ENCODE assay signal across 11 cellular contexts in genomic region chr21:33546076-33546475, GRCh38. TPM values are rescaled to one million over a fixed set of nuclear protein-coding genes. Genes with fewer than 3 reads are reported as not detected.
A peak's percentile ranks its signal among the peaks of the same experiment; 100 is the strongest.
DNase-seq lines count a peak whose midpoint lies in the region; ATAC-seq and TF ChIP-seq lines count a peak whose summit lies in the region.
"Had no signal": no experiment of that assay in that cellular context is flagged by ENCODE, and none has a peak within 500 bp of the region (broad histone marks: within the 10 kb centered on the region; RNA-seq: fewer than 3 reads in every experiment).

No MANE protein-coding gene starts in this region.

- CTCF ChIA-PET in PC-9 (lab: Charles Lee) = no interaction called here

- no peak for TF ChIP-seq POLR2A in sigmoid colon (IDR thresholded peaks at IDR 0.05)

- POLR2A ChIA-PET in PC-9 (lab: Charles Lee; ENCODE audit: unreplicated experiment) = no interaction called here

- peak overlapping the region; percentile 86 for H3K27ac Mint-ChIP-seq in activated T-cell treated with anti-CD3 and anti-CD28 coated beads, Interleukin-2, amount 50 U/mL, for 72 hours
- H3K27ac Mint-ChIP-seq in endodermal cell = no peak overlapping the region

- H3K9ac ChIP-seq in endodermal cell (ENCODE audit: extremely low read depth, low read length, poor library complexity, severe bottlenecking) (no peak overlapping the region), smooth muscle cell (ENCODE audit: low read depth) (no peak overlapping the region)

- H3K36me3 ChIP-seq in PC-9 (ENCODE audit: low read depth) (peaks cover 18% of the 10 kb centered on the region), endodermal cell (ENCODE audit: control insufficient read depth, insufficient read depth, low read length) (peaks cover 53% of the 10 kb centered on the region), smooth muscle cell (ENCODE audit: low read depth) (peaks cover 12% of the 10 kb centered on the region), sigmoid colon (peaks cover 15 to 49% (median 25%) of the 10 kb centered on the region in 4 donors)

- DNase-seq in activated T-cell treated with anti-CD3 and anti-CD28 coated beads, Interleukin-2, amount 50 U/mL, for 72 hours = no peak
- DNase-seq in activated T-cell treated with anti-CD3 and anti-CD28 coated beads for 4 hours = no peak
- DNase-seq in PC-9 = no peak
- no peak for DNase-seq in endodermal cell
- no peak for DNase-seq in smooth muscle cell (lab: John Stamatoyannopoulos, UW; ENCODE audit: unreplicated experiment)
- no peak for DNase-seq in glomerular visceral epithelial cell (ENCODE audit: extremely low spot score)
- DNase-seq in sigmoid colon = no peak
- DNase-seq: central memory CD4-positive, alpha-beta T cell; esophagus squamous epithelium had no signal

- H3K4me1 ChIP-seq in PC-9 (replicated peaks; ENCODE audit: insufficient read depth) (peaks cover 19% of the 10 kb centered on the region), endodermal cell (ENCODE audit: control insufficient read depth, insufficient read depth, low read length) (no peaks in the 10 kb centered on the region), smooth muscle cell (ENCODE audit: low read depth) (peaks cover 24% of the 10 kb centered on the region), sigmoid colon (peaks cover 0 to 42% (median 33%) of the 10 kb centered on the region in 4 donors)

- ATAC-seq in activated T-cell treated with anti-CD3 and anti-CD28 coated beads, Interleukin-2, amount 50 U/mL, for 72 hours (replicated peaks in 1 of 2) = no peak
- no peak for ATAC-seq in GM19324 (IDR thresholded peaks at IDR 0.05; ENCODE audit: low FRiP score, unreplicated experiment)

- peaks cover 38% of the 10 kb centered on the region for H3K4me1 Mint-ChIP-seq in activated T-cell treated with anti-CD3 and anti-CD28 coated beads, Interleukin-2, amount 50 U/mL, for 72 hours (ENCODE audit: low read depth)
- H3K4me1 Mint-ChIP-seq in endodermal cell = peaks cover 3% of the 10 kb centered on the region

- TF ChIP-seq CTCF in PC-9 (conservative IDR thresholded peaks at IDR 0.05) = no peak
- TF ChIP-seq CTCF in endodermal cell (conservative IDR thresholded peaks at IDR 0.05) = no peak
- no peak for TF ChIP-seq CTCF in smooth muscle cell (IDR thresholded peaks at IDR 0.05; ENCODE audit: borderline replicate concordance, insufficient read depth, poor library complexity, severe bottlenecking)
- no peak for TF ChIP-seq CTCF in sigmoid colon (IDR thresholded peaks at IDR 0.05)

- H3K4me3 Mint-ChIP-seq in activated T-cell treated with anti-CD3 and anti-CD28 coated beads, Interleukin-2, amount 50 U/mL, for 72 hours = peak overlapping the region; percentile 62 to 96
- H3K4me3 Mint-ChIP-seq in endodermal cell = no peak overlapping the region

- H3K36me3 Mint-ChIP-seq in activated T-cell treated with anti-CD3 and anti-CD28 coated beads, Interleukin-2, amount 50 U/mL, for 72 hours (ENCODE audit: insufficient read depth in 2 of 2) = peaks cover 17 to 56% of the 10 kb centered on the region in 2 donors
- peaks cover 46% of the 10 kb centered on the region for H3K36me3 Mint-ChIP-seq in endodermal cell (ENCODE audit: low read depth)

- H2AFZ ChIP-seq in PC-9 (no peak overlapping the region), smooth muscle cell (ENCODE audit: low read depth) (no peak overlapping the region)

- H3F3A ChIP-seq in PC-9 (ENCODE audit: insufficient read depth, low read depth) (peaks cover 12% of the 10 kb centered on the region), smooth muscle cell (ENCODE audit: low read depth) (peaks cover 28% of the 10 kb centered on the region)

- H4K20me1 ChIP-seq in PC-9 (ENCODE audit: insufficient read depth) = peaks cover 44% of the 10 kb centered on the region
- peaks cover 78% of the 10 kb centered on the region for H4K20me1 ChIP-seq in smooth muscle cell (ENCODE audit: low read depth)

- 81 to 97% methylated on average over 3 of the region's 3 CpGs for WGBS in endodermal cell (ENCODE audit: insufficient coverage in 1 of 2, insufficient read length in 1 of 2), 2 experiments
- 93% methylated on average over 3 of the region's 3 CpGs for WGBS in smooth muscle cell (ENCODE audit: low lambda C conversion rate)
- 57 to 73% methylated on average over 3 of the region's 3 CpGs for WGBS in sigmoid colon, 2 donors

- no peak overlapping the region for H3K27ac ChIP-seq in PC-9
- no peak overlapping the region for H3K27ac ChIP-seq in endodermal cell (ENCODE audit: low read depth, low read length)
- peak overlapping the region; percentile 100 for H3K27ac ChIP-seq in smooth muscle cell (ENCODE audit: low read depth)
- peak overlapping the region in 2 of 4 donors; percentile 17 to 95 for H3K27ac ChIP-seq in sigmoid colon
- H3K27ac ChIP-seq: esophagus squamous epithelium, vagina had no signal

- H3K9me3 Mint-ChIP-seq in activated T-cell treated with anti-CD3 and anti-CD28 coated beads, Interleukin-2, amount 50 U/mL, for 72 hours = no peaks in the 10 kb centered on the region
- no peaks in the 10 kb centered on the region for H3K9me3 Mint-ChIP-seq in endodermal cell

- no peak for TF ChIP-seq EP300 in sigmoid colon (IDR thresholded peaks at IDR 0.05)

- no peaks in the 10 kb centered on the region for H3K9me3 ChIP-seq in PC-9 (ENCODE audit: insufficient read depth, low read depth)
- no peaks in the 10 kb centered on the region for H3K9me3 ChIP-seq in endodermal cell (ENCODE audit: control insufficient read depth, low read length)
- no peaks in the 10 kb centered on the region for H3K9me3 ChIP-seq in smooth muscle cell (replicated peaks; ENCODE audit: low read depth)
- no peaks in the 10 kb centered on the region for H3K9me3 ChIP-seq in sigmoid colon
- H3K9me3 ChIP-seq: esophagus squamous epithelium, vagina had no signal

- intact Hi-C loops in PC-9 (cut with micrococcal nuclease; ENCODE audit: unreplicated experiment) = no loop called here
- intact Hi-C loops in sigmoid colon (cut with DNase I) = loop anchor here (10.0 kb wide), 1 partner anchor 221 kb away; the partner anchor contains the start of gene IFNAR1

- H3K4me2 ChIP-seq in PC-9 (peak overlapping the region; percentile 94), smooth muscle cell (peak overlapping the region; percentile 99)

- H3K27me3 ChIP-seq in PC-9 (ENCODE audit: insufficient read depth, low read depth) (no peaks in the 10 kb centered on the region), endodermal cell (ENCODE audit: control insufficient read depth, insufficient read depth, low read length, poor library complexity, severe bottlenecking) (no peaks in the 10 kb centered on the region), smooth muscle cell (ENCODE audit: low read depth) (no peaks in the 10 kb centered on the region), sigmoid colon (no peaks in the 10 kb centered on the region)
- H3K27me3 ChIP-seq: esophagus squamous epithelium, vagina had no signal

- H3K9me2 ChIP-seq in PC-9 (ENCODE audit: insufficient read depth) = no peaks in the 10 kb centered on the region

- no TSS peak for BruUV-seq in PC-9 (replicated peaks; lab: Mats Ljungman, UMichigan)

- H3K79me2 ChIP-seq in PC-9 (ENCODE audit: low read depth) (peaks cover 89% of the 10 kb centered on the region), smooth muscle cell (ENCODE audit: low read depth) (peaks cover 84% of the 10 kb centered on the region)

- no peaks in the 10 kb centered on the region for H3K27me3 Mint-ChIP-seq in activated T-cell treated with anti-CD3 and anti-CD28 coated beads, Interleukin-2, amount 50 U/mL, for 72 hours (ENCODE audit: low read depth)
- H3K27me3 Mint-ChIP-seq in endodermal cell (ENCODE audit: insufficient read depth) = no peaks in the 10 kb centered on the region

- H3K4me3 ChIP-seq in PC-9 (no peak overlapping the region), endodermal cell (ENCODE audit: low read length) (peak overlapping the region; percentile 97), smooth muscle cell (peak overlapping the region; percentile 99), sigmoid colon (no peak overlapping the region)
- H3K4me3 ChIP-seq: esophagus squamous epithelium, vagina had no signal

RNA-seq across cellular contexts. Expression of gene SON, which starts 3.2 kb away (rescaled TPM):
- 100 to 1,000 TPM; 271 to 282 TPM for total RNA-seq in activated T-cell treated with anti-CD3 and anti-CD28 coated beads, Interleukin-2, amount 50 U/mL, for 72 hours
- total RNA-seq in PC-9 (2021) (131 and 158 TPM in 2 replicates), endodermal cell (100 to 1,000 TPM; 283 to 337 TPM), smooth muscle cell (164 and 304 TPM in 2 replicates), sigmoid colon (100 to 1,000 TPM; 177 to 244 (median 190) TPM)
- polyA plus RNA-seq in endodermal cell (2013, experiment 1 of 2) = 178 TPM
- 172 TPM for polyA plus RNA-seq in endodermal cell (2013, experiment 2 of 2)
- polyA plus RNA-seq in smooth muscle cell (286 and 404 TPM in 2 replicates), sigmoid colon (10 to 100 TPM; 24.0 to 95.5 (median 33.0) TPM)

RNA-seq across cellular contexts. Expression of gene GART, which starts 4.2 kb away (rescaled TPM):
- total RNA-seq in activated T-cell treated with anti-CD3 and anti-CD28 coated beads, Interleukin-2, amount 50 U/mL, for 72 hours = 100 to 1,000 TPM; 164 to 184 TPM
- 105 and 121 TPM in 2 replicates for total RNA-seq in PC-9 (2021)
- total RNA-seq in endodermal cell = 100 to 1,000 TPM; 125 to 150 TPM
- 89.5 TPM for polyA plus RNA-seq in endodermal cell (2013, experiment 1 of 2)
- polyA plus RNA-seq in endodermal cell (2013, experiment 2 of 2) = 76.3 TPM
- total RNA-seq in smooth muscle cell = 38.3 and 62.1 TPM in 2 replicates
- 29.0 and 31.5 TPM in 2 replicates for polyA plus RNA-seq in smooth muscle cell
- total RNA-seq in sigmoid colon = 10 to 100 TPM; 53.2 to 78.5 (median 66.8) TPM
- 10 to 100 TPM; 10.8 to 36.4 (median 21.3) TPM for polyA plus RNA-seq in sigmoid colon

RNA-seq across cellular contexts. Expression of gene DONSON, which starts 42.4 kb away (rescaled TPM):
- total RNA-seq in activated T-cell treated with anti-CD3 and anti-CD28 coated beads, Interleukin-2, amount 50 U/mL, for 72 hours = 10 to 100 TPM; 39.7 to 46.5 TPM
- total RNA-seq in PC-9 (2021) = 24.7 and 25.6 TPM in 2 replicates
- total RNA-seq in endodermal cell = 10 to 100 TPM; 26.2 to 41.9 TPM
- polyA plus RNA-seq in endodermal cell (2013, experiment 1 of 2) = 39.1 TPM
- 38.6 TPM for polyA plus RNA-seq in endodermal cell (2013, experiment 2 of 2)
- total RNA-seq in smooth muscle cell = 39.9 and 41.7 TPM in 2 replicates
- 38.0 and 41.0 TPM in 2 replicates for polyA plus RNA-seq in smooth muscle cell
- total RNA-seq in sigmoid colon = 1 to 10 TPM; 4.6 to 7.2 (median 5.9) TPM
- polyA plus RNA-seq in sigmoid colon = 10 to 100 TPM in 2 of 3 donors, 1 to 10 TPM in 1; 6.0 to 13.4 (median 12.1) TPM

RNA-seq across cellular contexts. Expression of gene DNAJC28, which starts 54.6 kb away (rescaled TPM):
- under 1 TPM; 0.55 to 1.00 TPM for total RNA-seq in activated T-cell treated with anti-CD3 and anti-CD28 coated beads, Interleukin-2, amount 50 U/mL, for 72 hours
- total RNA-seq in PC-9 (2021) (1.1 and 1.3 TPM in 2 replicates), endodermal cell (1 to 10 TPM; 3.9 to 5.8 TPM), smooth muscle cell (0.85 and 3.7 TPM in 2 replicates), sigmoid colon (1 to 10 TPM; 2.0 to 3.0 (median 2.6) TPM)
- polyA plus RNA-seq in endodermal cell (2013, experiment 1 of 2) = 3.0 TPM
- 3.1 TPM for polyA plus RNA-seq in endodermal cell (2013, experiment 2 of 2)
- polyA plus RNA-seq in smooth muscle cell (0.69 and 1.3 TPM in 2 replicates), sigmoid colon (1 to 10 TPM; 1.6 to 3.7 (median 2.4) TPM)

Comparison
In these comparisons a context has a peak if more than half of its experiments do, and no peak if none do; other contexts are left out.
1. H3K4me3 ChIP-seq: peak in endodermal cell (single experiment) and smooth muscle cell (single experiment); none in PC-9 (single experiment) and sigmoid colon (0 of 4).